10 cellular contexts compared by ENCODE assay signal in genomic region chr12:67456281-67456918, GRCh38.
DNase-seq lines count a peak whose midpoint lies in the region; ATAC-seq and TF ChIP-seq lines count a peak whose summit lies in the region.
"Had no signal": no experiment of that assay in that cellular context is flagged by ENCODE, and none has a peak within 500 bp of the region (broad histone marks: within the 10 kb centered on the region; RNA-seq: fewer than 3 reads in every experiment).

No MANE protein-coding gene starts in this region.

- H3K9me3 Mint-ChIP-seq in endodermal cell, result no peaks in the 10 kb centered on the region
- H3K9me3 Mint-ChIP-seq in activated CD8-positive, alpha-beta memory T cell treated with anti-CD3 and anti-CD28 coated beads, Interleukin-2, amount 10 ng/mL, durations not matched to agents 7 days and 5 days (ENCODE audit: low read depth), result peaks cover 3% of the 10 kb centered on the region

- H3K4me1 Mint-ChIP-seq in endodermal cell, result peaks cover 4% of the 10 kb centered on the region
- H3K4me1 Mint-ChIP-seq in activated CD8-positive, alpha-beta memory T cell treated with anti-CD3 and anti-CD28 coated beads, Interleukin-2, amount 10 ng/mL, durations not matched to agents 7 days and 5 days, result peaks cover 15% of the 10 kb centered on the region

- H3K36me3 Mint-ChIP-seq in endodermal cell (ENCODE audit: low read depth), result no peaks in the 10 kb centered on the region
- H3K36me3 Mint-ChIP-seq in activated CD8-positive, alpha-beta memory T cell treated with anti-CD3 and anti-CD28 coated beads, Interleukin-2, amount 10 ng/mL, durations not matched to agents 7 days and 5 days, result peaks cover 3% of the 10 kb centered on the region

- no peaks in the 10 kb centered on the region for H3K4me1 ChIP-seq in endodermal cell (ENCODE audit: control insufficient read depth, insufficient read depth, low read length)

- peaks cover 2% of the 10 kb centered on the region for H3K27me3 Mint-ChIP-seq in endodermal cell (ENCODE audit: insufficient read depth)
- peaks cover 25% of the 10 kb centered on the region for H3K27me3 Mint-ChIP-seq in activated CD8-positive, alpha-beta memory T cell treated with anti-CD3 and anti-CD28 coated beads, Interleukin-2, amount 10 ng/mL, durations not matched to agents 7 days and 5 days

- 74 to 87% methylated on average over 2 to 4 of the region's 4 CpGs for WGBS in endodermal cell (ENCODE audit: insufficient coverage in 1 of 2, insufficient read length in 1 of 2), 2 experiments

- CTCF ChIA-PET in activated CD8-positive, alpha-beta memory T cell treated with anti-CD3 and anti-CD28 coated beads, Interleukin-2, amount 10 ng/mL, durations not matched to agents 7 days and 5 days (lab: Charles Lee), result no interaction called here

- no peak overlapping the region for H3K27ac ChIP-seq in endodermal cell (ENCODE audit: low read depth, low read length)
- H3K27ac ChIP-seq: Peyer's patch had no signal

- H3K9me3 ChIP-seq in endodermal cell (ENCODE audit: control insufficient read depth, low read length), result no peaks in the 10 kb centered on the region
- H3K9me3 ChIP-seq: Peyer's patch had no signal

- no peak overlapping the region for H3K27ac Mint-ChIP-seq in endodermal cell
- no peak overlapping the region for H3K27ac Mint-ChIP-seq in activated CD8-positive, alpha-beta memory T cell treated with anti-CD3 and anti-CD28 coated beads, Interleukin-2, amount 10 ng/mL, durations not matched to agents 7 days and 5 days

- ATAC-seq in activated CD8-positive, alpha-beta memory T cell treated with anti-CD3 and anti-CD28 coated beads, Interleukin-2, amount 10 ng/mL, durations not matched to agents 7 days and 5 days, result no peak

- H3K4me3 ChIP-seq in GM12865 (ENCODE audit: low read depth, low read length), result no peak overlapping the region
- no peak overlapping the region for H3K4me3 ChIP-seq in epithelial cell of esophagus (ENCODE audit: low read length)
- no peak overlapping the region for H3K4me3 ChIP-seq in endodermal cell (ENCODE audit: low read length)
- H3K4me3 ChIP-seq: Peyer's patch had no signal

- H3K36me3 ChIP-seq in endodermal cell (ENCODE audit: control insufficient read depth, insufficient read depth, low read length), result no peaks in the 10 kb centered on the region
- H3K36me3 ChIP-seq: Peyer's patch had no signal

- DNase-seq in GM12865 (ENCODE audit: low read depth) (peak; percentile 38), NCI-H2171 (lab: John Stamatoyannopoulos, UW) (peak; percentile 97), epithelial cell of esophagus (ENCODE audit: low read depth) (peak; percentile 56), putamen (ENCODE audit: low spot score) (peak; percentile 63), DMS153 treated with DMSO at 0.1 percent for 48 hours (lab: John Stamatoyannopoulos, UW; ENCODE audit: unreplicated experiment) (no peak), endodermal cell (no peak), GM19238 (ENCODE audit: insufficient read length, low spot score) (no peak)
- no peak for DNase-seq in activated CD8-positive, alpha-beta memory T cell treated with anti-CD3 and anti-CD28 coated beads, Interleukin-2, amount 10 ng/mL, durations not matched to agents 7 days and 5 days
- DNase-seq: hippocampal formation, Peyer's patch had no signal

- H3K9ac ChIP-seq in endodermal cell (ENCODE audit: extremely low read depth, low read length, poor library complexity, severe bottlenecking), result no peak overlapping the region

- H3K27me3 ChIP-seq in endodermal cell (ENCODE audit: control insufficient read depth, insufficient read depth, low read length, poor library complexity, severe bottlenecking), result no peaks in the 10 kb centered on the region
- H3K27me3 ChIP-seq: Peyer's patch had no signal

- TF ChIP-seq CTCF in GM12865 (IDR thresholded peaks at IDR 0.05; ENCODE audit: insufficient read depth, low read depth, low read length, missing control alignments) (no peak), epithelial cell of esophagus (IDR thresholded peaks at IDR 0.05; ENCODE audit: insufficient read depth, low read depth, low read length, missing control alignments) (no peak), endodermal cell (conservative IDR thresholded peaks at IDR 0.05) (no peak)

- no peak overlapping the region for H3K4me3 Mint-ChIP-seq in endodermal cell
- no peak overlapping the region for H3K4me3 Mint-ChIP-seq in activated CD8-positive, alpha-beta memory T cell treated with anti-CD3 and anti-CD28 coated beads, Interleukin-2, amount 10 ng/mL, durations not matched to agents 7 days and 5 days

Comparison
In these comparisons a context has a peak if more than half of its experiments do, and no peak if none do; other contexts are left out.
1. DNase-seq: peak in GM12865 (single experiment), NCI-H2171 (single experiment), epithelial cell of esophagus (single experiment) and putamen (single experiment); none in DMS153 treated with DMSO at 0.1 percent for 48 hours (single experiment), endodermal cell (single experiment), activated CD8-positive, alpha-beta memory T cell treated with anti-CD3 and anti-CD28 coated beads, Interleukin-2, amount 10 ng/mL, durations not matched to agents 7 days and 5 days (single experiment) and GM19238 (single experiment).